ENCODE assay signal across 1 cellular context in genomic region chr14:24232645-24233537, GRCh38.
TF ChIP-seq lines count a peak whose summit lies in the region.

Gene GMPR2, plus strand, starts transcription at chr14:24232929. Its CDS starts 325 bp downstream, at chr14:24233254.

TF ChIP-seq in HepG2, 621 proteins besides CTCF, POLR2A, EP300 and RAD21 (continued from another document and continues in another):
- peak; percentile 40; the same call in 1 of the 2 replicates for TF ChIP-seq ERF (CRISPR knock-in tag; IDR thresholded peaks at IDR 0.05)
- no peak for TF ChIP-seq ZNF768 (CRISPR knock-in tag; IDR thresholded peaks at IDR 0.05)
- peak; percentile 81; the same call in 1 of the 2 replicates for TF ChIP-seq ZNF724P (CRISPR knock-in tag; IDR thresholded peaks at IDR 0.05; ENCODE audit: borderline replicate concordance)
- no peak; the same call in 1 of the 2 replicates for TF ChIP-seq ESRRA (CRISPR knock-in tag; IDR thresholded peaks at IDR 0.05; ENCODE audit: low read depth)
- TF ChIP-seq, protein P1, sequence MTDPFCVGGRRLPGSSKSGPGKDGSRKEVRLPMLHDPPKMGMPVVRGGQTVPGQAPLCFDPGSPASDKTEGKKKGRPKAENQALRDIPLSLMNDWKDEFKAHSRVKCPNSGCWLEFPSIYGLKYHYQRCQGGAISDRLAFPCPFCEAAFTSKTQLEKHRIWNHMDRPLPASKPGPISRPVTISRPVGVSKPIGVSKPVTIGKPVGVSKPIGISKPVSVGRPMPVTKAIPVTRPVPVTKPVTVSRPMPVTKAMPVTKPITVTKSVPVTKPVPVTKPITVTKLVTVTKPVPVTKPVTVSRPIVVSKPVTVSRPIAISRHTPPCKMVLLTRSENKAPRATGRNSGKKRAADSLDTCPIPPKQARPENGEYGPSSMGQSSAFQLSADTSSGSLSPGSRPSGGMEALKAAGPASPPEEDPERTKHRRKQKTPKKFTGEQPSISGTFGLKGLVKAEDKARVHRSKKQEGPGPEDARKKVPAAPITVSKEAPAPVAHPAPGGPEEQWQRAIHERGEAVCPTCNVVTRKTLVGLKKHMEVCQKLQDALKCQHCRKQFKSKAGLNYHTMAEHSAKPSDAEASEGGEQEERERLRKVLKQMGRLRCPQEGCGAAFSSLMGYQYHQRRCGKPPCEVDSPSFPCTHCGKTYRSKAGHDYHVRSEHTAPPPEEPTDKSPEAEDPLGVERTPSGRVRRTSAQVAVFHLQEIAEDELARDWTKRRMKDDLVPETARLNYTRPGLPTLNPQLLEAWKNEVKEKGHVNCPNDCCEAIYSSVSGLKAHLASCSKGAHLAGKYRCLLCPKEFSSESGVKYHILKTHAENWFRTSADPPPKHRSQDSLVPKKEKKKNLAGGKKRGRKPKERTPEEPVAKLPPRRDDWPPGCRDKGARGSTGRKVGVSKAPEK (CRISPR knock-in tag; IDR thresholded peaks at IDR 0.05; ENCODE audit: borderline replicate concordance), result no peak
- TF ChIP-seq, protein P2, sequence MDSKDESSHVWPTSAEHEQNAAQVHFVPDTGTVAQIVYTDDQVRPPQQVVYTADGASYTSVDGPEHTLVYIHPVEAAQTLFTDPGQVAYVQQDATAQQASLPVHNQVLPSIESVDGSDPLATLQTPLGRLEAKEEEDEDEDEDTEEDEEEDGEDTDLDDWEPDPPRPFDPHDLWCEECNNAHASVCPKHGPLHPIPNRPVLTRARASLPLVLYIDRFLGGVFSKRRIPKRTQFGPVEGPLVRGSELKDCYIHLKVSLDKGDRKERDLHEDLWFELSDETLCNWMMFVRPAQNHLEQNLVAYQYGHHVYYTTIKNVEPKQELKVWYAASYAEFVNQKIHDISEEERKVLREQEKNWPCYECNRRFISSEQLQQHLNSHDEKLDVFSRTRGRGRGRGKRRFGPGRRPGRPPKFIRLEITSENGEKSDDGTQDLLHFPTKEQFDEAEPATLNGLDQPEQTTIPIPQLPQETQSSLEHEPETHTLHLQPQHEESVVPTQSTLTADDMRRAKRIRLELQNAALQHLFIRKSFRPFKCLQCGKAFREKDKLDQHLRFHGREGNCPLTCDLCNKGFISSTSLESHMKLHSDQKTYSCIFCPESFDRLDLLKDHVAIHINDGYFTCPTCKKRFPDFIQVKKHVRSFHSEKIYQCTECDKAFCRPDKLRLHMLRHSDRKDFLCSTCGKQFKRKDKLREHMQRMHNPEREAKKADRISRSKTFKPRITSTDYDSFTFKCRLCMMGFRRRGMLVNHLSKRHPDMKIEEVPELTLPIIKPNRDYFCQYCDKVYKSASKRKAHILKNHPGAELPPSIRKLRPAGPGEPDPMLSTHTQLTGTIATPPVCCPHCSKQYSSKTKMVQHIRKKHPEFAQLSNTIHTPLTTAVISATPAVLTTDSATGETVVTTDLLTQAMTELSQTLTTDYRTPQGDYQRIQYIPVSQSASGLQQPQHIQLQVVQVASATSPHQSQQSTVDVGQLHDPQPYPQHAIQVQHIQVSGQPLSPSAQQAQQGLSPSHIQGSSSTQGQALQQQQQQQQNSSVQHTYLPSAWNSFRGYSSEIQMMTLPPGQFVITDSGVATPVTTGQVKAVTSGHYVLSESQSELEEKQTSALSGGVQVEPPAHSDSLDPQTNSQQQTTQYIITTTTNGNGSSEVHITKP (CRISPR knock-in tag; IDR thresholded peaks at IDR 0.05; ENCODE audit: low read depth), result no peak; the same call in 1 of the 2 replicates
- peak; percentile 41; the same call in 1 of the 2 replicates for TF ChIP-seq DZIP1 (CRISPR knock-in tag; IDR thresholded peaks at IDR 0.05)
- TF ChIP-seq SMC3 (IDR thresholded peaks at IDR 0.05; ENCODE audit: low read length), result 0 out of 2 replicates have a peak, but pooled peaks have one; percentile 2
- TF ChIP-seq ZNF615 (CRISPR knock-in tag; IDR thresholded peaks at IDR 0.05; ENCODE audit: borderline replicate concordance), result peak; percentile 96; the same call in 1 of the 2 replicates
- TF ChIP-seq FOXP1 (IDR thresholded peaks at IDR 0.05), result no peak
- TF ChIP-seq FOXP1 (CRISPR knock-in tag; IDR thresholded peaks at IDR 0.05), result peak; percentile 44; the same call in 1 of the 2 replicates
- TF ChIP-seq MYC (CRISPR knock-in tag; IDR thresholded peaks at IDR 0.05; ENCODE audit: borderline replicate concordance), result peak; percentile 97
- TF ChIP-seq ZNF607 (CRISPR knock-in tag; IDR thresholded peaks at IDR 0.05; ENCODE audit: borderline replicate concordance), result peak; percentile 52; the same call in 1 of the 2 replicates
- TF ChIP-seq ZNF10 (CRISPR knock-in tag; IDR thresholded peaks at IDR 0.05; ENCODE audit: borderline replicate concordance, low read depth), result no peak; the same call in 1 of the 2 replicates
- TF ChIP-seq MXD3 (CRISPR knock-in tag; IDR thresholded peaks at IDR 0.05), result 0 out of 2 replicates have a peak, but pooled peaks have one; percentile 31
- no peak for TF ChIP-seq ARID2 (CRISPR knock-in tag; IDR thresholded peaks at IDR 0.05; ENCODE audit: borderline replicate concordance)
- TF ChIP-seq ATF1 (CRISPR knock-in tag; IDR thresholded peaks at IDR 0.05), result no peak
- no peak for TF ChIP-seq ZNF17 (CRISPR knock-in tag; IDR thresholded peaks at IDR 0.05)
- TF ChIP-seq, protein P3, sequence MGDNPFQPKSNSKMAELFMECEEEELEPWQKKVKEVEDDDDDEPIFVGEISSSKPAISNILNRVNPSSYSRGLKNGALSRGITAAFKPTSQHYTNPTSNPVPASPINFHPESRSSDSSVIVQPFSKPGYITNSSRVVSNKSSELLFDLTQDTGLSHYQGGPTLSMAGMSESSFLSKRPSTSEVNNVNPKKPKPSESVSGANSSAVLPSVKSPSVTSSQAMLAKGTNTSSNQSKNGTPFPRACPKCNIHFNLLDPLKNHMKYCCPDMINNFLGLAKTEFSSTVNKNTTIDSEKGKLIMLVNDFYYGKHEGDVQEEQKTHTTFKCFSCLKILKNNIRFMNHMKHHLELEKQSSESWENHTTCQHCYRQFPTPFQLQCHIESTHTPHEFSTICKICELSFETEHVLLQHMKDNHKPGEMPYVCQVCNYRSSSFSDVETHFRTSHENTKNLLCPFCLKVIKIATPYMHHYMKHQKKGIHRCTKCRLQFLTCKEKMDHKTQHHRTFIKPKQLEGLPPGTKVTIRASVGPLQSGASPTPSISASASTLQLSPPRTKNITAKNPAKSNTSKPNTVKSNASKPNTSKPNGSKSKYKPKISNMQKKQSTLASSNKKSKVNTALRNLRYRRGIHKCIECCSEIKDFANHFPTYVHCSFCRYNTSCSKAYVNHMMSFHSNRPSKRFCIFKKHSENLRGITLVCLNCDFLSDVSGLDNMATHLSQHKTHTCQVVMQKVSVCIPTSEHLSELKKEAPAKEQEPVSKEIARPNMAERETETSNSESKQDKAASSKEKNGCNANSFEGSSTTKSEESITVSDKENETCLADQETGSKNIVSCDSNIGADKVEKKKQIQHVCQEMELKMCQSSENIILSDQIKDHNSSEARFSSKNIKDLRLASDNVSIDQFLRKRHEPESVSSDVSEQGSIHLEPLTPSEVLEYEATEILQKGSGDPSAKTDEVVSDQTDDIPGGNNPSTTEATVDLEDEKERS (CRISPR knock-in tag; IDR thresholded peaks at IDR 0.05), result no peak
- no peak for TF ChIP-seq MAX (IDR thresholded peaks at IDR 0.05)
- TF ChIP-seq, protein P4, sequence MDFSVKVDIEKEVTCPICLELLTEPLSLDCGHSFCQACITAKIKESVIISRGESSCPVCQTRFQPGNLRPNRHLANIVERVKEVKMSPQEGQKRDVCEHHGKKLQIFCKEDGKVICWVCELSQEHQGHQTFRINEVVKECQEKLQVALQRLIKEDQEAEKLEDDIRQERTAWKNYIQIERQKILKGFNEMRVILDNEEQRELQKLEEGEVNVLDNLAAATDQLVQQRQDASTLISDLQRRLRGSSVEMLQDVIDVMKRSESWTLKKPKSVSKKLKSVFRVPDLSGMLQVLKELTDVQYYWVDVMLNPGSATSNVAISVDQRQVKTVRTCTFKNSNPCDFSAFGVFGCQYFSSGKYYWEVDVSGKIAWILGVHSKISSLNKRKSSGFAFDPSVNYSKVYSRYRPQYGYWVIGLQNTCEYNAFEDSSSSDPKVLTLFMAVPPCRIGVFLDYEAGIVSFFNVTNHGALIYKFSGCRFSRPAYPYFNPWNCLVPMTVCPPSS (IDR thresholded peaks at IDR 0.05), result no peak
- no peak; the same call in 1 of the 2 replicates for TF ChIP-seq KDM3A (CRISPR knock-in tag; IDR thresholded peaks at IDR 0.05; ENCODE audit: low read depth)
- TF ChIP-seq, protein P5, sequence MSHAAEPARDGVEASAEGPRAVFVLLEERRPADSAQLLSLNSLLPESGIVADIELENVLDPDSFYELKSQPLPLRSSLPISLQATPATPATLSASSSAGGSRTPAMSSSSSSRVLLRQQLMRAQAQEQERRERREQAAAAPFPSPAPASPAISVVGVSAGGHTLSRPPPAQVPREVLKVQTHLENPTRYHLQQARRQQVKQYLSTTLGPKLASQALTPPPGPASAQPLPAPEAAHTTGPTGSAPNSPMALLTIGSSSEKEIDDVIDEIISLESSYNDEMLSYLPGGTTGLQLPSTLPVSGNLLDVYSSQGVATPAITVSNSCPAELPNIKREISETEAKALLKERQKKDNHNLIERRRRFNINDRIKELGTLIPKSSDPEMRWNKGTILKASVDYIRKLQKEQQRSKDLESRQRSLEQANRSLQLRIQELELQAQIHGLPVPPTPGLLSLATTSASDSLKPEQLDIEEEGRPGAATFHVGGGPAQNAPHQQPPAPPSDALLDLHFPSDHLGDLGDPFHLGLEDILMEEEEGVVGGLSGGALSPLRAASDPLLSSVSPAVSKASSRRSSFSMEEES (CRISPR knock-in tag; IDR thresholded peaks at IDR 0.05), result peak; percentile 72; the same call in 1 of the 2 replicates
- peak; percentile 17; the same call in 1 of the 2 replicates for TF ChIP-seq ARNT2 (CRISPR knock-in tag; IDR thresholded peaks at IDR 0.05; ENCODE audit: low read depth)
- no peak for TF ChIP-seq FOXM1 (CRISPR knock-in tag; IDR thresholded peaks at IDR 0.05)
- TF ChIP-seq ZNF142 (CRISPR knock-in tag; IDR thresholded peaks at IDR 0.05), result peak; percentile 80
- peak; percentile 93 for TF ChIP-seq ZNF335 (CRISPR knock-in tag; IDR thresholded peaks at IDR 0.05)
- peak; percentile 58; the same call in 1 of the 2 replicates for TF ChIP-seq ZNF614 (CRISPR knock-in tag; IDR thresholded peaks at IDR 0.05; ENCODE audit: borderline replicate concordance)
- peak; percentile 7; the same call in 1 of the 2 replicates for TF ChIP-seq ZNF530 (CRISPR knock-in tag; IDR thresholded peaks at IDR 0.05; ENCODE audit: low read depth)
- peak; percentile 82 for TF ChIP-seq TEAD3 (CRISPR knock-in tag; optimal IDR thresholded peaks at IDR 0.05; ENCODE audit: borderline replicate concordance)
- no peak for TF ChIP-seq ZNF496 (CRISPR knock-in tag; IDR thresholded peaks at IDR 0.05; ENCODE audit: insufficient replicate concordance)
- peak; percentile 74 for TF ChIP-seq ZNF329 (CRISPR knock-in tag; IDR thresholded peaks at IDR 0.05; ENCODE audit: low read depth)
